In genomic region chr13:80962855-80963254, GRCh38 we compare ENCODE assay signal across 21 cellular contexts.
A peak's percentile ranks its signal among the peaks of the same experiment; 100 is the strongest.
DNase-seq lines count a peak whose midpoint lies in the region; ATAC-seq and TF ChIP-seq lines count a peak whose summit lies in the region.
"Had no signal": no experiment of that assay in that cellular context is flagged by ENCODE, and none has a peak within 500 bp of the region (broad histone marks: within the 10 kb centered on the region; RNA-seq: fewer than 3 reads in every experiment).

No MANE protein-coding gene starts in this region.

- WGBS in GM23248 (ENCODE audit: low coverage in 1 of 2, low lambda C conversion rate in 2 of 2, missing lambda C conversion rate in 2 of 2), 2 experiments: 21 to 45% methylated on average over 1 of the region's 1 CpG

- no peaks in the 10 kb centered on the region for H3K9me2 ChIP-seq in GM23248 (ENCODE audit: insufficient read depth)

- H3K36me3 Mint-ChIP-seq in WTC11: no peaks in the 10 kb centered on the region
- H3K36me3 Mint-ChIP-seq: memory B cell; naive thymus-derived CD8-positive, alpha-beta T cell; stimulated activated naive B cell treated with anti-CD40 and anti-IgM and Interleukin-4, amounts not matched to agents 10 μg/mL and 1 μg/mL and 100 μg/mL, for 72 hours had no signal

- no peak overlapping the region for H2AFZ ChIP-seq in GM23248

- CTCF ChIA-PET in WTC11 (lab: Charles Lee): interaction anchor here (0.9 kb wide), 1 partner anchor 16 kb away, joined by 4 read pairs; no protein-coding TSS in a partner anchor

- H3K27ac Mint-ChIP-seq in WTC11: no peak overlapping the region
- H3K27ac Mint-ChIP-seq: memory B cell; naive thymus-derived CD8-positive, alpha-beta T cell; stimulated activated naive B cell treated with anti-CD40 and anti-IgM and Interleukin-4, amounts not matched to agents 10 μg/mL and 1 μg/mL and 100 μg/mL, for 72 hours; T-helper 2 cell treated with Interferon-gamma antibody and Interleukin-4, amounts not matched to agents 5 μg/mL and 100 μg/mL, for 36 hours had no signal

- H3K9me3 Mint-ChIP-seq in WTC11: peaks cover 5% of the 10 kb centered on the region
- H3K9me3 Mint-ChIP-seq: T-helper 2 cell treated with Interferon-gamma antibody and Interleukin-4, amounts not matched to agents 5 μg/mL and 100 μg/mL, for 36 hours had no signal

- H3K9ac ChIP-seq in iPS-20b (ENCODE audit: low read depth, low read length) (no peak overlapping the region), GM23248 (no peak overlapping the region)

- H3K9me3 ChIP-seq in iPS-20b (ENCODE audit: insufficient read depth, low read depth, low read length): no peaks in the 10 kb centered on the region
- H3K9me3 ChIP-seq in GM23248 (ENCODE audit: low read depth): no peaks in the 10 kb centered on the region
- H3K9me3 ChIP-seq: prostate gland, tibial artery had no signal

- no peaks in the 10 kb centered on the region for H3K79me2 ChIP-seq in GM23248 (ENCODE audit: insufficient read depth)

- no peaks in the 10 kb centered on the region for H4K20me1 ChIP-seq in GM23248 (ENCODE audit: insufficient read depth)

- POLR2A ChIA-PET in WTC11 (lab: Charles Lee): no interaction called here

- no peaks in the 10 kb centered on the region for H3K36me3 ChIP-seq in iPS-20b (ENCODE audit: insufficient read depth, low read depth, low read length)
- no peaks in the 10 kb centered on the region for H3K36me3 ChIP-seq in GM23248 (ENCODE audit: low read depth)
- H3K36me3 ChIP-seq: prostate gland, tibial artery had no signal

- ATAC-seq in WTC11: peak; percentile 61; the same call in 1 of the 2 replicates
- ATAC-seq: naive thymus-derived CD8-positive, alpha-beta T cell; stimulated activated naive B cell treated with anti-CD40 and anti-IgM and Interleukin-4, amounts not matched to agents 10 μg/mL and 1 μg/mL and 100 μg/mL, for 72 hours had no signal

- peaks cover 13% of the 10 kb centered on the region for H3K4me1 Mint-ChIP-seq in WTC11

- no peak overlapping the region for H3K4me3 Mint-ChIP-seq in WTC11
- H3K4me3 Mint-ChIP-seq: memory B cell; naive thymus-derived CD8-positive, alpha-beta T cell; stimulated activated naive B cell treated with anti-CD40 and anti-IgM and Interleukin-4, amounts not matched to agents 10 μg/mL and 1 μg/mL and 100 μg/mL, for 72 hours; T-helper 2 cell treated with Interferon-gamma antibody and Interleukin-4, amounts not matched to agents 5 μg/mL and 100 μg/mL, for 36 hours had no signal

- H3K27me3 Mint-ChIP-seq in WTC11 (ENCODE audit: low read depth): no peaks in the 10 kb centered on the region
- H3K27me3 Mint-ChIP-seq: memory B cell; naive thymus-derived CD8-positive, alpha-beta T cell; stimulated activated naive B cell treated with anti-CD40 and anti-IgM and Interleukin-4, amounts not matched to agents 10 μg/mL and 1 μg/mL and 100 μg/mL, for 72 hours had no signal

- H3F3A ChIP-seq in GM23248 (ENCODE audit: insufficient read depth): no peaks in the 10 kb centered on the region

- H3K27me3 ChIP-seq in iPS-20b (ENCODE audit: insufficient read depth, low read length) (no peaks in the 10 kb centered on the region), GM23248 (replicated peaks; ENCODE audit: insufficient read depth) (no peaks in the 10 kb centered on the region)
- H3K27me3 ChIP-seq: tibial artery had no signal

- H3K4me1 ChIP-seq in iPS-20b (ENCODE audit: insufficient read depth, low read length) (peaks cover 14% of the 10 kb centered on the region; the same call in 1 of the 2 replicates), GM23248 (ENCODE audit: insufficient read depth) (no peaks in the 10 kb centered on the region)
- H3K4me1 ChIP-seq: prostate gland, tibial artery had no signal

- TF ChIP-seq CTCF in WTC11 (IDR thresholded peaks at IDR 0.05): no peak

- no peak overlapping the region for H3K4me2 ChIP-seq in GM23248 (ENCODE audit: unreplicated experiment)

- peak; percentile 4 for DNase-seq in COR-L47 (lab: John Stamatoyannopoulos, UW)
- peak; percentile 8 for DNase-seq in HT1080 (ENCODE audit: low read depth)
- DNase-seq in WTC11 (ENCODE audit: low spot score): no peak
- no peak for DNase-seq in T-helper 1 cell
- no peak for DNase-seq in inferior parietal cortex (ENCODE audit: extremely low spot score)
- DNase-seq in GM23248: no peak
- DNase-seq in cerebellar cortex (ENCODE audit: low spot score): no peak
- DNase-seq: activated CD4-positive, alpha-beta T cell treated with anti-CD3 and anti-CD28 coated beads for 1 hour; aorta; Calu3; islet precursor cell; naive thymus-derived CD8-positive, alpha-beta T cell; SHP77; stimulated activated naive B cell treated with anti-CD40 and anti-IgM and Interleukin-4, amounts not matched to agents 10 μg/mL and 1 μg/mL and 100 μg/mL, for 72 hours; tibial artery had no signal

- no peak overlapping the region for H3K27ac ChIP-seq in iPS-20b (ENCODE audit: low read length)
- no peak overlapping the region for H3K27ac ChIP-seq in GM23248
- H3K27ac ChIP-seq: coronary artery, HL-60, prostate gland, tibial artery had no signal

- H3K4me3 ChIP-seq in iPS-20b (ENCODE audit: low read length) (peak overlapping the region; percentile 39; the same call in 1 of the 2 replicates), GM23248 (no peak overlapping the region)
- H3K4me3 ChIP-seq: coronary artery, prostate gland, tibial artery had no signal

- in situ Hi-C loops in GM23248 (cut with MboI): no loop called here

TF ChIP-seq in WTC11, 78 proteins besides CTCF, POLR2A, EP300 and RAD21 (continues in another document):
- TF ChIP-seq HMGA2 (CRISPR knock-in tag; IDR thresholded peaks at IDR 0.05) (no peak), ZNF512 (CRISPR knock-in tag; IDR thresholded peaks at IDR 0.05; ENCODE audit: borderline replicate concordance) (no peak), ARID4B (CRISPR knock-in tag; IDR thresholded peaks at IDR 0.05; ENCODE audit: borderline replicate concordance) (no peak), EMX1 (CRISPR knock-in tag; IDR thresholded peaks at IDR 0.05) (no peak), ATF1 (CRISPR knock-in tag; IDR thresholded peaks at IDR 0.05) (no peak), TEAD4 (CRISPR knock-in tag; IDR thresholded peaks at IDR 0.05) (no peak), ZNF281 (CRISPR knock-in tag; IDR thresholded peaks at IDR 0.05) (no peak), GRHL2 (CRISPR knock-in tag; IDR thresholded peaks at IDR 0.05; ENCODE audit: insufficient replicate concordance, severe bottlenecking) (no peak)

Comparison
In these comparisons a context has a peak if more than half of its experiments do, and no peak if none do; other contexts are left out.
1. DNase-seq: peak in COR-L47 (single experiment) and HT1080 (single experiment); none in WTC11 (single experiment), T-helper 1 cell (0 of 5), inferior parietal cortex (single experiment), GM23248 (single experiment) and cerebellar cortex (single experiment).